In the genomic region with DNA sequence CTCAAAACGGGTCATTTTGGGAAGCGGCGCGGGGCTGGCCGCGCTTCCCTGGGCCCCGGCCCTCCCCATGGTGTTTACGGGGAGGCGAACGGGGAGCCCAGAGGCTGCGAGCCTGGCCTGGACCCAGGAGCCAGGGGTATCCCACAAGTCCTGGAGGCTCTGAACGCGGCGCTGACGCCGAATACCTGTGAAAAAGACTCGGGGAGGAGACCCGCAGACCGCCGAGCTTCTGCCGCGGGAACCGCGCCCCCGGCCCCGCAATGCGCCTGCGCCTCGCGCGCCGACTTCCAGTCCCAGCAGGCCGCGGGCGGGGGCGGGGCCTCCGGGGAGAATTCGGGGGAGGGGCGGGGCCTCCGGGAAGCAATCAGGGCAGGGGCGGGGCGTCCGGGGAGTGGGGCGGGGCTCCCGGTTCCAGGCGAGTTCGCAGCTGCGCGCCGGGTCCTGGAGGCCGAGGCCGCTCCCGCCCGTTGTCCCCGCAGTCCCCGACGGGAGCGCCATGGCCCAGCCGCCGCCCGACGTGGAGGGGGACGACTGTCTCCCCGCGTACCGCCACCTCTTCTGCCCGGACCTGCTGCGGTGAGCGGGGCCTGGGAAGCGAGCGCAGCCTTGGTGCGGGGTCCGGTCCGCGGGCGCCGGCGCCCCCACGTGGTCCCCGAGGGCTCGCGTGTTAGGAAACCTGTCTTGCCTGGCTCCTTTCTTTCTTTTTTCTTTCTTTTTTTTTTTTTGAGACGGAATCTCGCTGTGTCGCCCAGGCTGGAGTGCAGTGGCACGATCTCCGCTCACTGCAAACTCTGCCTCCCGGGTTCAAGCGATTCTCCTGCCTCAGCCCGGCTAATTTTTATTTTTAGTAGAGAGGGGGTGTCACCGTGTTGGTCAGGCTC, we compare ENCODE assay signal across 1 cellular context.
A peak's percentile ranks its signal among the peaks of the same experiment; 100 is the strongest.
TF ChIP-seq lines count a peak whose summit lies in the region.

A gene with protein sequence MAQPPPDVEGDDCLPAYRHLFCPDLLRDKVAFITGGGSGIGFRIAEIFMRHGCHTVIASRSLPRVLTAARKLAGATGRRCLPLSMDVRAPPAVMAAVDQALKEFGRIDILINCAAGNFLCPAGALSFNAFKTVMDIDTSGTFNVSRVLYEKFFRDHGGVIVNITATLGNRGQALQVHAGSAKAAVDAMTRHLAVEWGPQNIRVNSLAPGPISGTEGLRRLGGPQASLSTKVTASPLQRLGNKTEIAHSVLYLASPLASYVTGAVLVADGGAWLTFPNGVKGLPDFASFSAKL (plus strand): TSS at position 418 of the 881 bp plus-strand sequence. CDS start 79 bp downstream, at position 497.

TF ChIP-seq in K562, 482 proteins besides CTCF, POLR2A, EP300 and RAD21 (continued from another document and continues in another):
- TF ChIP-seq PREB (CRISPR knock-in tag; IDR thresholded peaks at IDR 0.05) (no peak), THAP12 (CRISPR knock-in tag; IDR thresholded peaks at IDR 0.05) (peak; percentile 66), ZNF23 (CRISPR knock-in tag; IDR thresholded peaks at IDR 0.05) (no peak), TFAM (CRISPR knock-in tag; conservative IDR thresholded peaks at IDR 0.05) (no peak), POU5F1 (IDR thresholded peaks at IDR 0.05; ENCODE audit: borderline replicate concordance, low read depth, low read length, partially characterized antibody) (no peak), TFAP4 (CRISPR knock-in tag; IDR thresholded peaks at IDR 0.05; ENCODE audit: borderline replicate concordance) (peak; percentile 73; the same call in 1 of the 2 replicates), ATF1 (CRISPR knock-in tag; IDR thresholded peaks at IDR 0.05) (no peak), ATF1 (tag; IDR thresholded peaks at IDR 0.05) (peak; percentile 29; the same call in 1 of the 2 replicates), ZNF175 (CRISPR knock-in tag; IDR thresholded peaks at IDR 0.05; ENCODE audit: low read depth) (no peak), ZNF707 (CRISPR knock-in tag; conservative IDR thresholded peaks at IDR 0.05) (no peak), NKRF (IDR thresholded peaks at IDR 0.05; ENCODE audit: borderline replicate concordance) (peak; percentile 84), PRDM10 (IDR thresholded peaks at IDR 0.05; ENCODE audit: partially characterized antibody) (no peak), RBFOX2 (IDR thresholded peaks at IDR 0.05; ENCODE audit: low read depth, low read length) (peak; percentile 89), SAFB2 (IDR thresholded peaks at IDR 0.05; ENCODE audit: borderline replicate concordance, low read depth, low read length, severe bottlenecking) (no peak), SIN3A (IDR thresholded peaks at IDR 0.05; ENCODE audit: borderline replicate concordance in 2 of 2, control insufficient read depth in 1 of 2, low read depth in 2 of 2, low read length in 2 of 2) (peak; percentile 75 to 86; a peak in 2 of 4 replicates), DACH1 (IDR thresholded peaks at IDR 0.05; ENCODE audit: partially characterized antibody) (no peak), TBL1XR1 (IDR thresholded peaks at IDR 0.05; ENCODE audit: low read length in 2 of 2) (no peak), RAD51 (IDR thresholded peaks at IDR 0.05; ENCODE audit: borderline replicate concordance, low read depth) (peak; percentile 62), SIN3B (IDR thresholded peaks at IDR 0.05; ENCODE audit: low read depth) (peak; percentile 56; the same call in 1 of the 2 replicates), FOXP1 (CRISPR knock-in tag; IDR thresholded peaks at IDR 0.05) (peak; percentile 78; the same call in 1 of the 2 replicates), LARP7 (IDR thresholded peaks at IDR 0.05) (peak; percentile 95; the same call in 1 of the 2 replicates), KLF16 (IDR thresholded peaks at IDR 0.05) (no peak), ETS2 (tag; IDR thresholded peaks at IDR 0.05; ENCODE audit: borderline replicate concordance, poor library complexity, severe bottlenecking) (no peak), GTF2F1 (IDR thresholded peaks at IDR 0.05; ENCODE audit: low read depth, low read length) (no peak), ZBTB17 (CRISPR knock-in tag; IDR thresholded peaks at IDR 0.05) (peak; percentile 27; the same call in 1 of the 2 replicates), MYBL2 (IDR thresholded peaks at IDR 0.05; ENCODE audit: low read depth) (no peak), MYBL2 (CRISPR knock-in tag; IDR thresholded peaks at IDR 0.05; ENCODE audit: borderline replicate concordance) (no peak), FOXA1 (IDR thresholded peaks at IDR 0.05; ENCODE audit: borderline replicate concordance) (no peak), SUPT5H (IDR thresholded peaks at IDR 0.05) (peak; percentile 81), PHB (CRISPR knock-in tag; IDR thresholded peaks at IDR 0.05) (no peak)
- TF ChIP-seq, protein P1, sequence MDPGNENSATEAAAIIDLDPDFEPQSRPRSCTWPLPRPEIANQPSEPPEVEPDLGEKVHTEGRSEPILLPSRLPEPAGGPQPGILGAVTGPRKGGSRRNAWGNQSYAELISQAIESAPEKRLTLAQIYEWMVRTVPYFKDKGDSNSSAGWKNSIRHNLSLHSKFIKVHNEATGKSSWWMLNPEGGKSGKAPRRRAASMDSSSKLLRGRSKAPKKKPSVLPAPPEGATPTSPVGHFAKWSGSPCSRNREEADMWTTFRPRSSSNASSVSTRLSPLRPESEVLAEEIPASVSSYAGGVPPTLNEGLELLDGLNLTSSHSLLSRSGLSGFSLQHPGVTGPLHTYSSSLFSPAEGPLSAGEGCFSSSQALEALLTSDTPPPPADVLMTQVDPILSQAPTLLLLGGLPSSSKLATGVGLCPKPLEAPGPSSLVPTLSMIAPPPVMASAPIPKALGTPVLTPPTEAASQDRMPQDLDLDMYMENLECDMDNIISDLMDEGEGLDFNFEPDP (CRISPR knock-in tag; IDR thresholded peaks at IDR 0.05): no peak
- TF ChIP-seq, protein P2, sequence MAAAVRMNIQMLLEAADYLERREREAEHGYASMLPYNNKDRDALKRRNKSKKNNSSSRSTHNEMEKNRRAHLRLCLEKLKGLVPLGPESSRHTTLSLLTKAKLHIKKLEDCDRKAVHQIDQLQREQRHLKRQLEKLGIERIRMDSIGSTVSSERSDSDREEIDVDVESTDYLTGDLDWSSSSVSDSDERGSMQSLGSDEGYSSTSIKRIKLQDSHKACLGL (CRISPR knock-in tag; IDR thresholded peaks at IDR 0.05; ENCODE audit: borderline replicate concordance, poor library complexity, severe bottlenecking): peak; percentile 68
- TF ChIP-seq, protein P3, sequence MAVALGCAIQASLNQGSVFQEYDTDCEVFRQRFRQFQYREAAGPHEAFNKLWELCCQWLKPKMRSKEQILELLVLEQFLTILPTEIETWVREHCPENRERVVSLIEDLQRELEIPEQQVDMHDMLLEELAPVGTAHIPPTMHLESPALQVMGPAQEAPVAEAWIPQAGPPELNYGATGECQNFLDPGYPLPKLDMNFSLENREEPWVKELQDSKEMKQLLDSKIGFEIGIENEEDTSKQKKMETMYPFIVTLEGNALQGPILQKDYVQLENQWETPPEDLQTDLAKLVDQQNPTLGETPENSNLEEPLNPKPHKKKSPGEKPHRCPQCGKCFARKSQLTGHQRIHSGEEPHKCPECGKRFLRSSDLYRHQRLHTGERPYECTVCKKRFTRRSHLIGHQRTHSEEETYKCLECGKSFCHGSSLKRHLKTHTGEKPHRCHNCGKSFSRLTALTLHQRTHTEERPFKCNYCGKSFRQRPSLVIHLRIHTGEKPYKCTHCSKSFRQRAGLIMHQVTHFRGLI (CRISPR knock-in tag; IDR thresholded peaks at IDR 0.05): no peak
- TF ChIP-seq, protein P4, sequence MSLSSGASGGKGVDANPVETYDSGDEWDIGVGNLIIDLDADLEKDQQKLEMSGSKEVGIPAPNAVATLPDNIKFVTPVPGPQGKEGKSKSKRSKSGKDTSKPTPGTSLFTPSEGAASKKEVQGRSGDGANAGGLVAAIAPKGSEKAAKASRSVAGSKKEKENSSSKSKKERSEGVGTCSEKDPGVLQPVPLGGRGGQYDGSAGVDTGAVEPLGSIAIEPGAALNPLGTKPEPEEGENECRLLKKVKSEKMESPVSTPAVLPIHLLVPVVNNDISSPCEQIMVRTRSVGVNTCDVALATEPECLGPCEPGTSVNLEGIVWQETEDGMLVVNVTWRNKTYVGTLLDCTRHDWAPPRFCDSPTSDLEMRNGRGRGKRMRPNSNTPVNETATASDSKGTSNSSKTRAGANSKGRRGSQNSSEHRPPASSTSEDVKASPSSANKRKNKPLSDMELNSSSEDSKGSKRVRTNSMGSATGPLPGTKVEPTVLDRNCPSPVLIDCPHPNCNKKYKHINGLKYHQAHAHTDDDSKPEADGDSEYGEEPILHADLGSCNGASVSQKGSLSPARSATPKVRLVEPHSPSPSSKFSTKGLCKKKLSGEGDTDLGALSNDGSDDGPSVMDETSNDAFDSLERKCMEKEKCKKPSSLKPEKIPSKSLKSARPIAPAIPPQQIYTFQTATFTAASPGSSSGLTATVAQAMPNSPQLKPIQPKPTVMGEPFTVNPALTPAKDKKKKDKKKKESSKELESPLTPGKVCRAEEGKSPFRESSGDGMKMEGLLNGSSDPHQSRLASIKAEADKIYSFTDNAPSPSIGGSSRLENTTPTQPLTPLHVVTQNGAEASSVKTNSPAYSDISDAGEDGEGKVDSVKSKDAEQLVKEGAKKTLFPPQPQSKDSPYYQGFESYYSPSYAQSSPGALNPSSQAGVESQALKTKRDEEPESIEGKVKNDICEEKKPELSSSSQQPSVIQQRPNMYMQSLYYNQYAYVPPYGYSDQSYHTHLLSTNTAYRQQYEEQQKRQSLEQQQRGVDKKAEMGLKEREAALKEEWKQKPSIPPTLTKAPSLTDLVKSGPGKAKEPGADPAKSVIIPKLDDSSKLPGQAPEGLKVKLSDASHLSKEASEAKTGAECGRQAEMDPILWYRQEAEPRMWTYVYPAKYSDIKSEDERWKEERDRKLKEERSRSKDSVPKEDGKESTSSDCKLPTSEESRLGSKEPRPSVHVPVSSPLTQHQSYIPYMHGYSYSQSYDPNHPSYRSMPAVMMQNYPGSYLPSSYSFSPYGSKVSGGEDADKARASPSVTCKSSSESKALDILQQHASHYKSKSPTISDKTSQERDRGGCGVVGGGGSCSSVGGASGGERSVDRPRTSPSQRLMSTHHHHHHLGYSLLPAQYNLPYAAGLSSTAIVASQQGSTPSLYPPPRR (CRISPR knock-in tag; IDR thresholded peaks at IDR 0.05; ENCODE audit: borderline replicate concordance): peak; percentile 53; the same call in 1 of the 2 replicates
